In genomic region chr20:34058831-34059230, GRCh38 we compare ENCODE assay signal across 12 cellular contexts. TPM values are rescaled to one million over a fixed set of nuclear protein-coding genes. Genes with fewer than 3 reads are reported as not detected.
DNase-seq lines count a peak whose midpoint lies in the region; ATAC-seq, FAIRE-seq and TF ChIP-seq lines count a peak whose summit lies in the region.
"Had no signal": no experiment of that assay in that cellular context is flagged by ENCODE, and none has a peak within 500 bp of the region (broad histone marks: within the 10 kb centered on the region; RNA-seq: fewer than 3 reads in every experiment).

No MANE protein-coding gene starts in this region.

- TF ChIP-seq POLR2A in H54 (IDR thresholded peaks at IDR 0.05; ENCODE audit: low read depth, low read length) = no peak

- H3K4me1 ChIP-seq in Loucy (ENCODE audit: insufficient read depth, low read length, poor library complexity, severe bottlenecking) (peaks cover 29% of the 10 kb centered on the region), pancreas (peaks cover 0 to 7% (median 0%) of the 10 kb centered on the region in 3 donors)

- H3K36me3 ChIP-seq in Loucy (ENCODE audit: insufficient read depth, low read length) = peaks cover 39% of the 10 kb centered on the region; the same call in 1 of the 2 replicates
- H3K36me3 ChIP-seq in pancreas = peaks cover 0 to 6% (median 0%) of the 10 kb centered on the region in 3 donors
- H3K36me3 ChIP-seq: thyroid gland had no signal

- POLR2A ChIA-PET in activated CD4-positive, alpha-beta memory T cell treated with anti-CD3 and anti-CD28 coated beads for 36 hours (lab: Charles Lee) = no interaction called here
- POLR2A ChIA-PET in activated CD4-positive, alpha-beta memory T cell treated with anti-CD3 and anti-CD28 coated beads, Interleukin-2, amount 10 ng/mL, durations not matched to agents 7 days and 5 days (lab: Charles Lee) = no interaction called here

- no peaks in the 10 kb centered on the region for H3K9me2 ChIP-seq in Loucy (replicated peaks; ENCODE audit: low read depth, low read length)

- H3K27me3 Mint-ChIP-seq in activated CD4-positive, alpha-beta memory T cell treated with anti-CD3 and anti-CD28 coated beads for 36 hours = no peaks in the 10 kb centered on the region
- no peaks in the 10 kb centered on the region for H3K27me3 Mint-ChIP-seq in activated CD4-positive, alpha-beta memory T cell treated with anti-CD3 and anti-CD28 coated beads, Interleukin-2, amount 10 ng/mL, durations not matched to agents 7 days and 5 days

- H3K4me2 ChIP-seq in Loucy (ENCODE audit: low read depth, low read length, poor library complexity, severe bottlenecking) = peak overlapping the region; percentile 25

- ATAC-seq in pancreas = peak in 3 of 4 donors; percentile 16 to 26 (median 17)
- no peak for ATAC-seq in HG03135 (IDR thresholded peaks at IDR 0.05; ENCODE audit: unreplicated experiment)

- intact Hi-C loops in activated CD4-positive, alpha-beta memory T cell treated with anti-CD3 and anti-CD28 coated beads for 36 hours (cut with micrococcal nuclease) = no loop called here
- intact Hi-C loops in pancreas (cut with DNase I) = no loop called here

- no peak overlapping the region for H3K9ac ChIP-seq in Loucy (ENCODE audit: low read depth, low read length, poor library complexity, severe bottlenecking)

- no peaks in the 10 kb centered on the region for H3K36me3 Mint-ChIP-seq in activated CD4-positive, alpha-beta memory T cell treated with anti-CD3 and anti-CD28 coated beads for 36 hours
- H3K36me3 Mint-ChIP-seq in activated CD4-positive, alpha-beta memory T cell treated with anti-CD3 and anti-CD28 coated beads, Interleukin-2, amount 10 ng/mL, durations not matched to agents 7 days and 5 days (ENCODE audit: low read depth) = no peaks in the 10 kb centered on the region

- peak overlapping the region; percentile 1 for H3K27ac Mint-ChIP-seq in activated CD4-positive, alpha-beta memory T cell treated with anti-CD3 and anti-CD28 coated beads for 36 hours
- H3K27ac Mint-ChIP-seq in activated CD4-positive, alpha-beta memory T cell treated with anti-CD3 and anti-CD28 coated beads, Interleukin-2, amount 10 ng/mL, durations not matched to agents 7 days and 5 days = no peak overlapping the region

- no peak overlapping the region for H3K4me3 Mint-ChIP-seq in activated CD4-positive, alpha-beta memory T cell treated with anti-CD3 and anti-CD28 coated beads for 36 hours
- no peak overlapping the region for H3K4me3 Mint-ChIP-seq in activated CD4-positive, alpha-beta memory T cell treated with anti-CD3 and anti-CD28 coated beads, Interleukin-2, amount 10 ng/mL, durations not matched to agents 7 days and 5 days

- H4K20me1 ChIP-seq in Loucy (ENCODE audit: insufficient read depth, low read length, poor library complexity, severe bottlenecking) = peaks cover 97% of the 10 kb centered on the region

- DNase-seq in activated CD4-positive, alpha-beta memory T cell treated with anti-CD3 and anti-CD28 coated beads for 36 hours = no peak
- no peak for DNase-seq in activated CD4-positive, alpha-beta memory T cell treated with anti-CD3 and anti-CD28 coated beads, Interleukin-2, amount 10 ng/mL, durations not matched to agents 7 days and 5 days
- peak; percentile 18 for DNase-seq in amniotic epithelial cell (ENCODE audit: low read depth)
- no peak for DNase-seq in pancreas
- DNase-seq in DMS 273 (lab: John Stamatoyannopoulos, UW; ENCODE audit: unreplicated experiment) = no peak
- no peak for DNase-seq in H54 (ENCODE audit: insufficient read length, low spot score)
- DNase-seq: C1 segment of cervical spinal cord; NCI-H2171 treated with DMSO at 0.1 percent for 48 hours; stimulated activated CD4-positive, alpha-beta T cell treated with anti-CD3 and anti-CD28 coated beads, Interleukin-2, amount 100 ng/mL, for 48 hours; thyroid gland had no signal

- H3K9me3 ChIP-seq in Loucy (ENCODE audit: insufficient read depth, low read depth, low read length) = no peaks in the 10 kb centered on the region
- no peaks in the 10 kb centered on the region for H3K9me3 ChIP-seq in pancreas
- H3K9me3 ChIP-seq: thyroid gland had no signal

- H3K27me3 ChIP-seq in Loucy (ENCODE audit: insufficient read depth, low read length, poor library complexity, severe bottlenecking) (no peaks in the 10 kb centered on the region), pancreas (no peaks in the 10 kb centered on the region)
- H3K27me3 ChIP-seq: thyroid gland had no signal

- H3K27ac ChIP-seq in pancreas = no peak overlapping the region
- H3K27ac ChIP-seq: thyroid gland had no signal

- H3K4me3 ChIP-seq in Loucy (ENCODE audit: low read length, poor library complexity, severe bottlenecking) = no peak overlapping the region
- H3K4me3 ChIP-seq in pancreas = no peak overlapping the region
- H3K4me3 ChIP-seq: thyroid gland had no signal

- WGBS in pancreas, 2 donors = 50 to 65% methylated on average over 1 of the region's 1 CpG

- no peak overlapping the region for H2AFZ ChIP-seq in Loucy (ENCODE audit: low read length)

- H3K4me1 Mint-ChIP-seq in activated CD4-positive, alpha-beta memory T cell treated with anti-CD3 and anti-CD28 coated beads for 36 hours (ENCODE audit: low read depth) = peaks cover 85% of the 10 kb centered on the region
- peaks cover 31% of the 10 kb centered on the region for H3K4me1 Mint-ChIP-seq in activated CD4-positive, alpha-beta memory T cell treated with anti-CD3 and anti-CD28 coated beads, Interleukin-2, amount 10 ng/mL, durations not matched to agents 7 days and 5 days

- FAIRE-seq in pancreas (lab: Jason Lieb, UNC) = no peak
- no peak for FAIRE-seq in H54 (lab: Jason Lieb, UNC)

- H3K9me3 Mint-ChIP-seq in activated CD4-positive, alpha-beta memory T cell treated with anti-CD3 and anti-CD28 coated beads for 36 hours = no peaks in the 10 kb centered on the region
- no peaks in the 10 kb centered on the region for H3K9me3 Mint-ChIP-seq in activated CD4-positive, alpha-beta memory T cell treated with anti-CD3 and anti-CD28 coated beads, Interleukin-2, amount 10 ng/mL, durations not matched to agents 7 days and 5 days

- H3F3A ChIP-seq in Loucy (ENCODE audit: low read depth) = peaks cover 3% of the 10 kb centered on the region

- TF ChIP-seq CTCF in Loucy (conservative IDR thresholded peaks at IDR 0.05; ENCODE audit: low read length) (no peak), pancreas (IDR thresholded peaks at IDR 0.05) (no peak)

- CTCF ChIA-PET in activated CD4-positive, alpha-beta memory T cell treated with anti-CD3 and anti-CD28 coated beads for 36 hours (lab: Charles Lee) = interaction anchor here (2.5 kb wide), 1 partner anchor 11 kb away, joined by 7 read pairs; no protein-coding TSS in a partner anchor
- CTCF ChIA-PET in activated CD4-positive, alpha-beta memory T cell treated with anti-CD3 and anti-CD28 coated beads, Interleukin-2, amount 10 ng/mL, durations not matched to agents 7 days and 5 days (lab: Charles Lee) = interaction anchor here (2.6 kb wide), 1 partner anchor 10 kb away, joined by 11 read pairs; no protein-coding TSS in a partner anchor

- H3K79me2 ChIP-seq in Loucy (ENCODE audit: insufficient read depth, low read length) = peaks cover 85% of the 10 kb centered on the region

RNA-seq across cellular contexts. Expression of gene EIF2S2, which starts 53.2 kb away (rescaled TPM):
- 100 to 1,000 TPM; 151 to 155 TPM for total RNA-seq in activated CD4-positive, alpha-beta memory T cell treated with anti-CD3 and anti-CD28 coated beads for 36 hours
- 100 to 1,000 TPM; 106 to 108 TPM for total RNA-seq in activated CD4-positive, alpha-beta memory T cell treated with anti-CD3 and anti-CD28 coated beads, Interleukin-2, amount 10 ng/mL, durations not matched to agents 7 days and 5 days
- total RNA-seq in pancreas = 10 to 100 TPM; 19.2 to 52.3 (median 24.9) TPM
- 10 to 100 TPM; 14.3 to 27.5 TPM for polyA plus RNA-seq in pancreas
